Comparison of ENCODE assay signal across 7 cellular contexts in genomic region chr16:28873543-28874201, GRCh38. TPM values are rescaled to one million over a fixed set of nuclear protein-coding genes. Genes with fewer than 3 reads are reported as not detected.
DNase-seq lines count a peak whose midpoint lies in the region; ATAC-seq and TF ChIP-seq lines count a peak whose summit lies in the region.

No MANE protein-coding gene starts in this region.

- H3K4me1 ChIP-seq in testis = peaks cover 4% of the 10 kb centered on the region

- no peaks in the 10 kb centered on the region for H3K36me3 ChIP-seq in testis (ENCODE audit: low read depth, missing control alignments)

- in situ Hi-C loops in astrocyte of the spinal cord (cut with HindIII; ENCODE audit: low sequenced_read_pairs) = no loop called here

- H3K9me3 Mint-ChIP-seq in memory B cell = no peaks in the 10 kb centered on the region

- peak; percentile 99 for ATAC-seq in memory B cell (ENCODE audit: low read depth)

- H3K4me3 Mint-ChIP-seq in memory B cell = no peak overlapping the region

- no peak for TF ChIP-seq POLR2A in testis (IDR thresholded peaks at IDR 0.05)

- H3K27me3 Mint-ChIP-seq in memory B cell = peaks cover 2% of the 10 kb centered on the region

- peaks cover 8% of the 10 kb centered on the region for H3K36me3 Mint-ChIP-seq in memory B cell

- H3K9me3 ChIP-seq in testis = no peaks in the 10 kb centered on the region

- WGBS in testis, 2 donors = 88 to 90% methylated on average over 18 of the region's 18 CpGs

- intact Hi-C loops in testis (cut with DNase I; ENCODE audit: low total_unique reads) = no loop called here

- DNase-seq in GM19240 (ENCODE audit: insufficient read length, low spot score) (peak; percentile 41), T-helper 2 cell (peak; percentile 30 to 54 (median 47)), astrocyte of the spinal cord (ENCODE audit: low read depth, low spot score) (no peak), memory B cell (ENCODE audit: low spot score in 2 of 2) (peak; percentile 66 to 73), testis (no peak), ureter (ENCODE audit: low spot score) (no peak), Ammon's horn (ENCODE audit: low spot score) (no peak)

- no peak overlapping the region for H3K27ac ChIP-seq in testis

- no peak overlapping the region for H3K4me3 ChIP-seq in astrocyte of the spinal cord (ENCODE audit: low read depth, low read length)
- no peak overlapping the region for H3K4me3 ChIP-seq in testis

- H3K27ac Mint-ChIP-seq in memory B cell = no peak overlapping the region

- H3K4me1 Mint-ChIP-seq in memory B cell = peaks cover 5% of the 10 kb centered on the region

- peak; percentile 69 for TF ChIP-seq CTCF in astrocyte of the spinal cord (IDR thresholded peaks at IDR 0.05; ENCODE audit: low read depth, low read length)
- peak in 2 of 3 experiments; percentile 44 to 55 for TF ChIP-seq CTCF in testis (IDR thresholded peaks at IDR 0.05)

- H3K27me3 ChIP-seq in testis = no peaks in the 10 kb centered on the region

RNA-seq across cellular contexts. Expression of gene ATP2A1, which starts 4.6 kb away (rescaled TPM):
- total RNA-seq in testis (10 to 100 TPM; 12.2 to 17.3 TPM), ureter (0.75 TPM)
- 9.1 TPM for polyA plus RNA-seq in testis (ENCODE audit: insufficient read depth, low read depth, low replicate concordance)

RNA-seq across cellular contexts. Expression of gene SH2B1, which starts 10.0 kb away (rescaled TPM):
- total RNA-seq in testis = 10 to 100 TPM; 90.2 to 97.4 TPM
- 51.4 TPM for polyA plus RNA-seq in testis (ENCODE audit: insufficient read depth, low read depth, low replicate concordance)
- total RNA-seq in ureter = 55.5 TPM

RNA-seq across cellular contexts. Expression of gene TUFM, which starts 27.5 kb away (rescaled TPM):
- total RNA-seq in testis (100 to 1,000 TPM; 134 to 140 TPM), ureter (150 TPM)
- 213 TPM for polyA plus RNA-seq in testis (ENCODE audit: insufficient read depth, low read depth, low replicate concordance)

RNA-seq across cellular contexts. Expression of gene ATXN2L, which starts 50.9 kb away (rescaled TPM):
- total RNA-seq in testis = 100 to 1,000 TPM; 242 to 345 TPM
- polyA plus RNA-seq in testis (ENCODE audit: insufficient read depth, low read depth, low replicate concordance) = 521 TPM
- total RNA-seq in ureter = 162 TPM

RNA-seq across cellular contexts. Expression of gene RABEP2, which starts 51.4 kb away (rescaled TPM):
- total RNA-seq in testis (10 to 100 TPM; 43.3 to 51.8 TPM), ureter (26.5 TPM)
- polyA plus RNA-seq in testis (ENCODE audit: insufficient read depth, low read depth, low replicate concordance) = 14.2 TPM

Comparison
In these comparisons a context has a peak if more than half of its experiments do, and no peak if none do; other contexts are left out.
1. DNase-seq: peak in GM19240 (single experiment), T-helper 2 cell (5 of 5) and memory B cell (2 of 2); none in astrocyte of the spinal cord (single experiment), testis (single experiment), ureter (single experiment) and Ammon's horn (single experiment).